24 cellular contexts compared by ENCODE assay signal in the genomic region with DNA sequence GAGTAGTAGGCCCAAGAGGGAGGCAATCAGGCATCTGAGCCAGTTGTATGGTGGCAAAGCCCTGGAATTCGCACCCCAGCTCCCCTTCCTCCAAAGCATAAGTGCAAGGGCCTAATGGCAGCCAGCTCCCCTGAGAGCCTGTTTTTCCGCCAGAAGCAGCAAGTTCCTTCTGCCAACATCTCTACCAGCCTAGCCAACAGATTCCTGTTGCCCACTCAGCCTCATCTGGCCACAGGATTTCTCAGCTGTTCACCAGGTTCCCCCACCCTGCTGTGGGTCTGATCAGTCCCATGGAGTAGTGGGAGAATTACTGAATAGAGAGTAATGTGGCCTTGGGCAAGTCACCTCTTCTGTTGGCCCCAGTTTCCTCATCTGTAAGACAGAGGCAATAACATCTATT.
"Had no signal": no experiment of that assay in that cellular context is flagged by ENCODE, and none has a peak within 500 bp of the region (broad histone marks: within the 10 kb centered on the region; RNA-seq: fewer than 3 reads in every experiment).

No MANE protein-coding gene starts in this region.

- DNase-seq: activated CD4-positive, alpha-beta memory T cell treated with anti-CD3 and anti-CD28 coated beads, Interleukin-2, amount 10 ng/mL, durations not matched to agents 7 days and 5 days; activated CD4-positive, alpha-beta T cell treated with anti-CD3 and anti-CD28 coated beads for 36 hours; activated CD4-positive, alpha-beta T cell treated with anti-CD3 and anti-CD28 coated beads, Interleukin-2, amount 50 U/mL, for 1 hour; activated CD4-positive, CD25-positive, alpha-beta regulatory T cell; activated gamma-delta T cell; activated naive CD4-positive, alpha-beta T cell treated with anti-CD3 and anti-CD28 coated beads for 36 hours; activated T-cell treated with anti-CD3 and anti-CD28 coated beads for 4 hours; activated T-cell treated with anti-CD3 and anti-CD28 coated beads, Interleukin-2, amount 50 U/mL, for 48 hours; amygdala; cerebellar nuclear complex; MM.1S; NCI-H146; NCI-H187 treated with DMSO at 0.1 percent for 48 hours; NCI-H2081 treated with DMSO at 0.1 percent for 48 hours; NCI-H226; NCI-H510A treated with DMSO at 0.1 percent for 48 hours; NCI-H748 treated with DMSO at 0.1 percent for 48 hours; SIG-M5; T-cell; T-helper 2 cell; T1000 had no signal

- H3K27ac ChIP-seq: SK-N-MC had no signal

- FAIRE-seq: astrocyte, TTC549 had no signal

- H3K4me3 ChIP-seq: SK-N-MC had no signal
